8 cellular contexts compared by ENCODE assay signal in the genomic region with DNA sequence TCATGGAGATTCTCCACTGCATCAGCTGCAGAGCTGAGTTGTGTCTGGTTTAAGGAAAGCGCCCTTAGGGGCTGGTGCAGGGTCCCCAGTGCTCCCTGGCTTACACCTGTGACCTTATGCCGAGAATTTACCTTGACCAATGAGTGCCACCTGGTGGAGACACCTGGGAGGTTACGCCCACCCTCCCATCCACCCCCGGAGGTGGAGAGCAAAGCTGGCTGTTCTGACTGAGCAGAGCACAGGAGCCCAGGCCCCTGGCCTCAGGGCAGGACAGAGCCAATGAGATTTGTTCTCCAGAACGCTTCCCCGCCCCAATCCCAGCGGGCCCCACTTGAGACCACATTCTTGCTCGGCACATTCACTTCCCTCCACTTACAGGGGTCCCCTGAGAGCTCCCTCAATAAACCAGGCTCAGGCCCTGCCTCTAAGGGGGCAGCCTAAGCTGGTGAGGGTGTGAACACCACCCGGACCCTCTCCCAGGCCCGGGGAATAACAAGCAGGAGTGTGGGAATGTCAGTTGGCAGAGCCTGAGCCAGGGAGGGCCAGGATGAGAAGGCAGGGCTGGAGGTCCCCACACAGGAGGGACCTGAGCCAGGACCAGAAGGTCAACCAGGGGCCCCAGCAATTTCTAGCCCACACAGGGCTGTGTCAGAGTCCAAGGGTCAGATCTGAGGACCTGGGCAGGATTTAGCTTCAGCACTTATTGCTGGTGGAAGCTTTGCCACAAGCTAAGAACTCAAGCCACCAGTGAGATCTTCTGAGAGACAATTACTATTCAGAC.
DNase-seq lines count a peak whose midpoint lies in the region; ATAC-seq and TF ChIP-seq lines count a peak whose summit lies in the region.

No MANE protein-coding gene starts in this region.

- H3K27ac ChIP-seq in Panc1 (ENCODE audit: low read length) = no peak overlapping the region

- intact Hi-C loops in Panc1 (cut with micrococcal nuclease; ENCODE audit: unreplicated experiment) = no loop called here
- intact Hi-C loops in left colon (cut with DNase I, micrococcal nuclease) = no loop called here

- TF ChIP-seq CTCF in Panc1 (IDR thresholded peaks at IDR 0.05) = no peak

- H3K27me3 ChIP-seq in H7 (ENCODE audit: control insufficient read depth, insufficient read depth, low read length) = no peaks in the 10 kb centered on the region
- H3K27me3 ChIP-seq in Panc1 (ENCODE audit: control insufficient read depth, insufficient read depth, low read length) = peaks cover 5% of the 10 kb centered on the region; the same call in 1 of the 2 replicates

- in situ Hi-C loops in Panc1 (cut with HindIII; ENCODE audit: low pct_unique_long_range_greater_than_20kb, low sequenced_read_pairs) = no loop called here

- CTCF ChIA-PET in Panc1 (lab: Charles Lee) = interaction anchor here (0.6 kb wide), 1 partner anchor 66 kb away, joined by 5 read pairs; no protein-coding TSS in a partner anchor

- no TSS peak for BruUV-seq in Panc1 (replicated peaks; lab: Mats Ljungman, UMichigan)

- POLR2A ChIA-PET in Panc1 (lab: Charles Lee) = no interaction called here

- H3K4me3 ChIP-seq in H7 (ENCODE audit: insufficient read depth, low read depth, low read length) (no peak overlapping the region), Panc1 (ENCODE audit: low read depth in 2 of 2, low read length in 2 of 2) (no peak overlapping the region)

- H3K36me3 ChIP-seq in H7 (replicated peaks; ENCODE audit: control insufficient read depth, insufficient read depth, low read length) (no peaks in the 10 kb centered on the region), Panc1 (ENCODE audit: control insufficient read depth, insufficient read depth, low read length) (no peaks in the 10 kb centered on the region)

- ATAC-seq in Panc1 (peak; percentile 78), left colon (peak; percentile 48)

- no peaks in the 10 kb centered on the region for H3K9me3 ChIP-seq in Panc1 (ENCODE audit: control insufficient read depth, insufficient read depth, low read depth, low read length)

- DNase-seq in DMS53 (lab: John Stamatoyannopoulos, UW) = peak; percentile 55
- DNase-seq in H7 = peak; percentile 97
- DNase-seq in Panc1 (ENCODE audit: low read depth, low spot score) = no peak
- peak in 1 of 2 donors; percentile 14 for DNase-seq in left colon
- DNase-seq in EL = no peak
- no peak for DNase-seq in inferior parietal cortex (ENCODE audit: extremely low spot score)
- no peak for DNase-seq in OCI-M2 (lab: John Stamatoyannopoulos, UW; ENCODE audit: unreplicated experiment)
- DNase-seq in NCI-H446 treated with DMSO at 0.1 percent for 48 hours (lab: John Stamatoyannopoulos, UW) = no peak

- H3K4me1 ChIP-seq in Panc1 (ENCODE audit: control insufficient read depth, insufficient read depth, low read length) = no peaks in the 10 kb centered on the region

Comparison
In these comparisons a context has a peak if more than half of its experiments do, and no peak if none do; other contexts are left out.
1. DNase-seq: peak in DMS53 (single experiment) and H7 (single experiment); none in Panc1 (single experiment), EL (single experiment), inferior parietal cortex (single experiment), OCI-M2 (single experiment) and NCI-H446 treated with DMSO at 0.1 percent for 48 hours (single experiment).